In genomic region chr1:20723537-20724363, GRCh38 we compare ENCODE assay signal across 2 cellular contexts.
A peak's percentile ranks its signal among the peaks of the same experiment; 100 is the strongest.
TF ChIP-seq lines count a peak whose summit lies in the region.

No MANE protein-coding gene starts in this region.

TF ChIP-seq in HepG2, 621 proteins besides CTCF, POLR2A, EP300 and RAD21:
- TF ChIP-seq FOXJ3 (CRISPR knock-in tag; IDR thresholded peaks at IDR 0.05; ENCODE audit: borderline replicate concordance) = no peak
- no peak for TF ChIP-seq TFDP1 (CRISPR knock-in tag; IDR thresholded peaks at IDR 0.05; ENCODE audit: borderline replicate concordance)
- TF ChIP-seq TBX3 (IDR thresholded peaks at IDR 0.05; ENCODE audit: borderline replicate concordance) = no peak
- no peak for TF ChIP-seq RNF2 (conservative IDR thresholded peaks at IDR 0.05; ENCODE audit: low read depth)
- no peak for TF ChIP-seq ZFP36L2 (CRISPR knock-in tag; IDR thresholded peaks at IDR 0.05)
- TF ChIP-seq ZNF230 (CRISPR knock-in tag; IDR thresholded peaks at IDR 0.05) = no peak
- TF ChIP-seq HHEX (CRISPR knock-in tag; IDR thresholded peaks at IDR 0.05) = no peak
- TF ChIP-seq ZNF530 (CRISPR knock-in tag; IDR thresholded peaks at IDR 0.05; ENCODE audit: low read depth) = no peak
- TF ChIP-seq ZFYVE20 (CRISPR knock-in tag; IDR thresholded peaks at IDR 0.05; ENCODE audit: borderline replicate concordance, low read depth) = no peak
- TF ChIP-seq HMGXB4 (CRISPR knock-in tag; IDR thresholded peaks at IDR 0.05; ENCODE audit: borderline replicate concordance in 1 of 2, low read depth in 1 of 2) = no peak
- TF ChIP-seq, protein P1, sequence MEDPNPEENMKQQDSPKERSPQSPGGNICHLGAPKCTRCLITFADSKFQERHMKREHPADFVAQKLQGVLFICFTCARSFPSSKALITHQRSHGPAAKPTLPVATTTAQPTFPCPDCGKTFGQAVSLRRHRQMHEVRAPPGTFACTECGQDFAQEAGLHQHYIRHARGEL (CRISPR knock-in tag; IDR thresholded peaks at IDR 0.05) = no peak
- TF ChIP-seq ZNF782 (CRISPR knock-in tag; IDR thresholded peaks at IDR 0.05; ENCODE audit: borderline replicate concordance) = no peak
- no peak for TF ChIP-seq ZNF780A (CRISPR knock-in tag; IDR thresholded peaks at IDR 0.05)
- TF ChIP-seq SIX1 (CRISPR knock-in tag; IDR thresholded peaks at IDR 0.05; ENCODE audit: borderline replicate concordance) = no peak
- no peak for TF ChIP-seq MIXL1 (CRISPR knock-in tag; IDR thresholded peaks at IDR 0.05)
- no peak for TF ChIP-seq ZNF264 (CRISPR knock-in tag; IDR thresholded peaks at IDR 0.05)

TF ChIP-seq in K562, 482 proteins besides CTCF, POLR2A, EP300 and RAD21:
- TF ChIP-seq CBX3 (IDR thresholded peaks at IDR 0.05; ENCODE audit: borderline replicate concordance in 1 of 2, low read length in 2 of 2) (no peak), HNRNPL (IDR thresholded peaks at IDR 0.05; ENCODE audit: low read depth, low read length) (0 out of 2 replicates have a peak, but pooled peaks have one; percentile 51)
